In the genomic region with DNA sequence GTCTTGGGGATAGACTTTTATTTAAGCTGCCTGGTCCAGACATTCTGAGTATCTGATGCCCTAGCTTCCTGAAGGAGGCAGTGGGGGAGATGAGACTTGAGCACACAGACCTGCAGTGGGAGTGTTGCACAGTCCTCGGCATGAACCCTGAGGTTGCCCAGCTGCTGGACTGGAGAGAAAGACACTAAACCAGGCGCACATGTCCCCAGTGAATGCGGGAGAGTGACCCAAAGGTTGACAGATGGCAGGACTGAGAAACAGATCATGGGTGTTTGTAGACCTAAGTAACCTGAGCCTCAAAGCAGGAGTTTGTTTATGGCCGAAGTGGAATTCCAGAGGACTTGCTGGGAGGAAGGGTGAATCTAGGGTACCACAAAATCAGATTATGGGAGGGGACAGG, we compare ENCODE assay signal across 18 cellular contexts. TPM values are rescaled to one million over a fixed set of nuclear protein-coding genes. Genes with fewer than 3 reads are reported as not detected.
DNase-seq lines count a peak whose midpoint lies in the region; ATAC-seq and TF ChIP-seq lines count a peak whose summit lies in the region.
"Had no signal": no experiment of that assay in that cellular context is flagged by ENCODE, and none has a peak within 500 bp of the region (broad histone marks: within the 10 kb centered on the region; RNA-seq: fewer than 3 reads in every experiment).

No MANE protein-coding gene starts in this region.

- H3K79me2 ChIP-seq in GM23338 (replicated peaks; ENCODE audit: insufficient read depth) = no peaks in the 10 kb centered on the region

- H3F3A ChIP-seq in GM23338 (replicated peaks; ENCODE audit: low read depth) = no peaks in the 10 kb centered on the region

- H3K36me3 ChIP-seq in GM23338 (ENCODE audit: insufficient read depth) = no peaks in the 10 kb centered on the region

- H4K20me1 ChIP-seq in GM23338 (replicated peaks; ENCODE audit: insufficient read depth) = no peaks in the 10 kb centered on the region

- H2AFZ ChIP-seq in GM23338 = peak overlapping the region; percentile 92

- H3K4me1 ChIP-seq in GM23338 (ENCODE audit: insufficient read depth) = peaks cover 9% of the 10 kb centered on the region; the same call in 1 of the 2 replicates

- H3K36me3 Mint-ChIP-seq in GM23338 (ENCODE audit: low read depth) = no peaks in the 10 kb centered on the region
- H3K36me3 Mint-ChIP-seq: IgD-negative memory B cell had no signal

- H3K9me3 Mint-ChIP-seq in GM23338 = peaks cover 1% of the 10 kb centered on the region

- no peaks in the 10 kb centered on the region for H3K9me2 ChIP-seq in GM23338 (ENCODE audit: insufficient read depth)

- peak; percentile 36; the same call in 2 of the 3 replicates for ATAC-seq in GM23338
- no peak for ATAC-seq in GM18873 (IDR thresholded peaks at IDR 0.05; ENCODE audit: low FRiP score, unreplicated experiment)
- ATAC-seq in SK-N-SH treated with all-trans-retinoic acid at 6 μM for 48 hours = no peak

- H3K27ac ChIP-seq in C4-2B (peak overlapping the region; percentile 16), GM23338 (ENCODE audit: low read depth) (no peak overlapping the region)

- H3K4me2 ChIP-seq in GM23338 = 0 out of 2 replicates have a peak overlapping the region, but pooled peaks have one; percentile 13

- H3K27me3 Mint-ChIP-seq in GM23338 (ENCODE audit: insufficient read depth, low read depth, poor library complexity) = peaks cover 1% of the 10 kb centered on the region

- DNase-seq in GM23338 (ENCODE audit: low spot score) = peak; percentile 15
- peak; percentile 49 for DNase-seq in SK-N-DZ (ENCODE audit: low spot score)
- DNase-seq in myocyte (ENCODE audit: low read depth) = peak; percentile 38
- no peak for DNase-seq in activated CD4-positive, alpha-beta T cell treated with anti-CD3 and anti-CD28 coated beads for 4 hours
- DNase-seq in RPMI8226 = no peak
- DNase-seq: C1 segment of cervical spinal cord; DMS153; H9; MV-4-11; NCI-H1417; NCI-H2029; NCI-H510A treated with DMSO at 0.1 percent for 48 hours; NK-92 treated with Interleukin-12 subunit alpha and Interleukin-12 subunit beta, amount 100 ng/mL, for 24 hours; SHP77 treated with DMSO at 0.1 percent for 48 hours had no signal

- H3K4me3 Mint-ChIP-seq in GM23338 = no peak overlapping the region
- H3K4me3 Mint-ChIP-seq: H9, IgD-negative memory B cell had no signal

- no peak overlapping the region for H3K4me3 ChIP-seq in GM23338

- H3K4me1 Mint-ChIP-seq in GM23338 = peaks cover 8% of the 10 kb centered on the region
- H3K4me1 Mint-ChIP-seq: IgD-negative memory B cell had no signal

- no peaks in the 10 kb centered on the region for H3K27me3 ChIP-seq in GM23338 (ENCODE audit: insufficient read depth)

- no peak overlapping the region for H3K27ac Mint-ChIP-seq in GM23338
- H3K27ac Mint-ChIP-seq: H9, IgD-negative memory B cell had no signal

- no peak for TF ChIP-seq CTCF in C4-2B (conservative IDR thresholded peaks at IDR 0.05)
- no peak for TF ChIP-seq CTCF in GM23338 (conservative IDR thresholded peaks at IDR 0.05; ENCODE audit: low read depth in 2 of 2)

TF ChIP-seq in GM23338, 12 proteins besides CTCF, POLR2A, EP300 and RAD21 (continues in another document):
- TF ChIP-seq JUNB (IDR thresholded peaks at IDR 0.05; ENCODE audit: unreplicated experiment) (no peak), EZH2 (IDR thresholded peaks at IDR 0.05; ENCODE audit: low read depth, unreplicated experiment) (no peak), ZNF114 (CRISPR knock-in tag; IDR thresholded peaks at IDR 0.05) (no peak)

TF ChIP-seq in SK-N-SH treated with all-trans-retinoic acid at 6 μM for 48 hours, 23 proteins besides CTCF, POLR2A, EP300 and RAD21:
- TF ChIP-seq, protein P1, sequence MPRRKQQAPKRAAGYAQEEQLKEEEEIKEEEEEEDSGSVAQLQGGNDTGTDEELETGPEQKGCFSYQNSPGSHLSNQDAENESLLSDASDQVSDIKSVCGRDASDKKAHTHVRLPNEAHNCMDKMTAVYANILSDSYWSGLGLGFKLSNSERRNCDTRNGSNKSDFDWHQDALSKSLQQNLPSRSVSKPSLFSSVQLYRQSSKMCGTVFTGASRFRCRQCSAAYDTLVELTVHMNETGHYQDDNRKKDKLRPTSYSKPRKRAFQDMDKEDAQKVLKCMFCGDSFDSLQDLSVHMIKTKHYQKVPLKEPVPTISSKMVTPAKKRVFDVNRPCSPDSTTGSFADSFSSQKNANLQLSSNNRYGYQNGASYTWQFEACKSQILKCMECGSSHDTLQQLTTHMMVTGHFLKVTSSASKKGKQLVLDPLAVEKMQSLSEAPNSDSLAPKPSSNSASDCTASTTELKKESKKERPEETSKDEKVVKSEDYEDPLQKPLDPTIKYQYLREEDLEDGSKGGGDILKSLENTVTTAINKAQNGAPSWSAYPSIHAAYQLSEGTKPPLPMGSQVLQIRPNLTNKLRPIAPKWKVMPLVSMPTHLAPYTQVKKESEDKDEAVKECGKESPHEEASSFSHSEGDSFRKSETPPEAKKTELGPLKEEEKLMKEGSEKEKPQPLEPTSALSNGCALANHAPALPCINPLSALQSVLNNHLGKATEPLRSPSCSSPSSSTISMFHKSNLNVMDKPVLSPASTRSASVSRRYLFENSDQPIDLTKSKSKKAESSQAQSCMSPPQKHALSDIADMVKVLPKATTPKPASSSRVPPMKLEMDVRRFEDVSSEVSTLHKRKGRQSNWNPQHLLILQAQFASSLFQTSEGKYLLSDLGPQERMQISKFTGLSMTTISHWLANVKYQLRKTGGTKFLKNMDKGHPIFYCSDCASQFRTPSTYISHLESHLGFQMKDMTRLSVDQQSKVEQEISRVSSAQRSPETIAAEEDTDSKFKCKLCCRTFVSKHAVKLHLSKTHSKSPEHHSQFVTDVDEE (CRISPR knock-in tag; IDR thresholded peaks at IDR 0.05) = no peak
- TF ChIP-seq ZFP30 (CRISPR knock-in tag; IDR thresholded peaks at IDR 0.05) (no peak), ESRRG (CRISPR knock-in tag; IDR thresholded peaks at IDR 0.05) (no peak), POU6F1 (CRISPR knock-in tag; IDR thresholded peaks at IDR 0.05; ENCODE audit: borderline replicate concordance, low read depth) (no peak), BACH2 (CRISPR knock-in tag; IDR thresholded peaks at IDR 0.05; ENCODE audit: borderline replicate concordance) (no peak), ISL1 (CRISPR knock-in tag; IDR thresholded peaks at IDR 0.05) (no peak), ZNF70 (CRISPR knock-in tag; IDR thresholded peaks at IDR 0.05) (no peak), ZNF8 (CRISPR knock-in tag; IDR thresholded peaks at IDR 0.05) (no peak), RARB (CRISPR knock-in tag; IDR thresholded peaks at IDR 0.05) (no peak), ZC3H10 (CRISPR knock-in tag; IDR thresholded peaks at IDR 0.05) (no peak), TCF4 (CRISPR knock-in tag; IDR thresholded peaks at IDR 0.05; ENCODE audit: borderline replicate concordance) (no peak)
- TF ChIP-seq, protein P2, sequence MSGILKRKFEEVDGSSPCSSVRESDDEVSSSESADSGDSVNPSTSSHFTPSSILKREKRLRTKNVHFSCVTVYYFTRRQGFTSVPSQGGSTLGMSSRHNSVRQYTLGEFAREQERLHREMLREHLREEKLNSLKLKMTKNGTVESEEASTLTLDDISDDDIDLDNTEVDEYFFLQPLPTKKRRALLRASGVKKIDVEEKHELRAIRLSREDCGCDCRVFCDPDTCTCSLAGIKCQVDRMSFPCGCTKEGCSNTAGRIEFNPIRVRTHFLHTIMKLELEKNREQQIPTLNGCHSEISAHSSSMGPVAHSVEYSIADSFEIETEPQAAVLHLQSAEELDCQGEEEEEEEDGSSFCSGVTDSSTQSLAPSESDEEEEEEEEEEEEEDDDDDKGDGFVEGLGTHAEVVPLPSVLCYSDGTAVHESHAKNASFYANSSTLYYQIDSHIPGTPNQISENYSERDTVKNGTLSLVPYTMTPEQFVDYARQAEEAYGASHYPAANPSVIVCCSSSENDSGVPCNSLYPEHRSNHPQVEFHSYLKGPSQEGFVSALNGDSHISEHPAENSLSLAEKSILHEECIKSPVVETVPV (CRISPR knock-in tag; IDR thresholded peaks at IDR 0.05) = no peak

RNA-seq across cellular contexts. Expression of gene MSRB2, which starts 15.7 kb away (rescaled TPM):
- 9.4 and 9.5 TPM in 2 replicates for total RNA-seq in GM23338 (2014; rRNA removed; shearing (Covaris generic))
- 33.7 and 34.6 TPM in 2 replicates for polyA plus RNA-seq in GM23338 (2016; fragmentation: Nextera tagmentation; extraction: Ambion mirVana)
- 16.3 and 25.7 TPM in 2 replicates for polyA plus RNA-seq in SK-N-DZ (2014; cell fraction: cytosol; rRNA removed)
- 17.8 and 19.9 TPM in 2 replicates for polyA plus RNA-seq in SK-N-DZ (2014; cell fraction: nucleus; rRNA removed)
- total RNA-seq in myocyte = 21.4 and 22.2 TPM in 2 replicates
- 28.0 TPM for polyA plus RNA-seq in myocyte (2012)

Comparison
In these comparisons a context has a peak if more than half of its experiments do, and no peak if none do; other contexts are left out.
1. DNase-seq: peak in GM23338 (single experiment), SK-N-DZ (single experiment) and myocyte (single experiment); none in activated CD4-positive, alpha-beta T cell treated with anti-CD3 and anti-CD28 coated beads for 4 hours (0 of 2) and RPMI8226 (single experiment).